Comparison of ENCODE assay signal across 8 cellular contexts in genomic region chr10:87092356-87092860, GRCh38. TPM values are rescaled to one million over a fixed set of nuclear protein-coding genes. Genes with fewer than 3 reads are reported as not detected.
A peak's percentile ranks its signal among the peaks of the same experiment; 100 is the strongest.
DNase-seq lines count a peak whose midpoint lies in the region; ATAC-seq and TF ChIP-seq lines count a peak whose summit lies in the region.

No MANE protein-coding gene starts in this region.

- H3K79me2 ChIP-seq in mesendoderm (ENCODE audit: control insufficient read depth, insufficient read depth, low read length): peaks cover 35% of the 10 kb centered on the region

- no peak overlapping the region for H3K4ac ChIP-seq in mesendoderm (ENCODE audit: low read depth, low read length)

- no peaks in the 10 kb centered on the region for H3K4me1 ChIP-seq in mesendoderm (ENCODE audit: control insufficient read depth, low read depth, low read length)

- DNase-seq in BJ (ENCODE audit: low read depth) (no peak), LHCN-M2 (ENCODE audit: low read depth) (peak; percentile 27), choroid plexus epithelial cell (ENCODE audit: low read depth) (peak; percentile 67), mesendoderm (peak; percentile 60), KG1 (lab: John Stamatoyannopoulos, UW) (no peak), NCI-H226 (no peak)
- no peak for DNase-seq in NK-92 treated with Interleukin-12 subunit alpha and Interleukin-12 subunit beta, amount 100 ng/mL, for 24 hours (lab: John Stamatoyannopoulos, UW)

- no peak overlapping the region for H3K23ac ChIP-seq in mesendoderm (ENCODE audit: low read length)

- no peak overlapping the region for H2BK5ac ChIP-seq in mesendoderm (ENCODE audit: low read length)

- H2BK15ac ChIP-seq in mesendoderm (replicated peaks; ENCODE audit: low read depth): no peak overlapping the region

- peak overlapping the region; percentile 77 for H3K56ac ChIP-seq in mesendoderm (ENCODE audit: low read length)

- TF ChIP-seq CTCF in BJ (IDR thresholded peaks at IDR 0.05; ENCODE audit: insufficient read depth, low read depth, low read length): no peak
- TF ChIP-seq CTCF in choroid plexus epithelial cell (conservative IDR thresholded peaks at IDR 0.05; ENCODE audit: low read depth, low read length): no peak

- CTCF ChIA-PET in BJ (lab: Yijun Ruan, JAX): no interaction called here

- peak overlapping the region; percentile 77 for H3K4me2 ChIP-seq in mesendoderm (ENCODE audit: low read length)

- H4K8ac ChIP-seq in mesendoderm (ENCODE audit: low read depth, low read length): no peak overlapping the region

- no peak overlapping the region for H4K5ac ChIP-seq in mesendoderm (ENCODE audit: low read length)

- ATAC-seq in HG03432 (IDR thresholded peaks at IDR 0.05; ENCODE audit: unreplicated experiment): no peak

- no peak overlapping the region for H2BK120ac ChIP-seq in mesendoderm (ENCODE audit: low read depth, low read length)

- H3K4me3 ChIP-seq in BJ (ENCODE audit: low read depth, low read length) (peak overlapping the region; percentile 57), choroid plexus epithelial cell (ENCODE audit: low read depth, low read length) (peak overlapping the region; percentile 86), mesendoderm (ENCODE audit: low read length) (peak overlapping the region; percentile 15)

- no CpG with 5 or more reads among the region's 7 CpGs for WGBS in mesendoderm (ENCODE audit: extremely low coverage, insufficient coverage, low lambda C conversion rate)

- H3K27ac ChIP-seq in mesendoderm (ENCODE audit: low read depth, low read length): no peak overlapping the region

- no peaks in the 10 kb centered on the region for H3K36me3 ChIP-seq in BJ (ENCODE audit: control insufficient read depth, insufficient read depth, low read length)
- H3K36me3 ChIP-seq in mesendoderm (ENCODE audit: control insufficient read depth, insufficient read depth, low read length): no peaks in the 10 kb centered on the region

- H3K79me1 ChIP-seq in mesendoderm (ENCODE audit: low read length): peaks cover 7% of the 10 kb centered on the region

- H3K18ac ChIP-seq in mesendoderm (ENCODE audit: low read length): no peak overlapping the region

- H3K9ac ChIP-seq in mesendoderm (ENCODE audit: low read length): peak overlapping the region; percentile 67

- no peak overlapping the region for H2AK5ac ChIP-seq in mesendoderm (ENCODE audit: low read length)

- no peaks in the 10 kb centered on the region for H3K27me3 ChIP-seq in BJ (ENCODE audit: control insufficient read depth, insufficient read depth, low read length)
- no peaks in the 10 kb centered on the region for H3K27me3 ChIP-seq in mesendoderm (ENCODE audit: insufficient read depth, low read length, poor library complexity)

- POLR2A ChIA-PET in BJ (lab: Charles Lee): no interaction called here

RNA-seq across cellular contexts. Expression of gene GLUD1, which starts 2.2 kb away (rescaled TPM):
- 78.6 and 99.5 TPM in 2 replicates for polyA plus RNA-seq in BJ (2011; rRNA removed)
- polyA minus RNA-seq in BJ (2011; rRNA and poly(A)+ RNA removed): 50.4 and 52.1 TPM in 2 replicates
- 194 and 203 TPM in 2 replicates for total RNA-seq in LHCN-M2 (2014; rRNA removed)
- 58.7 TPM for polyA plus RNA-seq in LHCN-M2 (2012)
- polyA plus RNA-seq in mesendoderm (2013, experiment 1 of 2): 61.6 TPM
- polyA plus RNA-seq in mesendoderm (2013, experiment 2 of 2): 61.5 TPM

RNA-seq across cellular contexts. Expression of gene SHLD2, which starts 2.6 kb away (rescaled TPM):
- polyA plus RNA-seq in BJ (2011; rRNA removed): 7.7 and 15.9 TPM in 2 replicates
- 7.3 and 7.7 TPM in 2 replicates for polyA minus RNA-seq in BJ (2011; rRNA and poly(A)+ RNA removed)
- 30.0 and 32.4 TPM in 2 replicates for total RNA-seq in LHCN-M2 (2014; rRNA removed)
- polyA plus RNA-seq in LHCN-M2 (2012): 8.1 TPM
- 32.1 TPM for polyA plus RNA-seq in mesendoderm (2013, experiment 1 of 2)
- 31.4 TPM for polyA plus RNA-seq in mesendoderm (2013, experiment 2 of 2)

Comparison
In these comparisons a context has a peak if more than half of its experiments do, and no peak if none do; other contexts are left out.
1. DNase-seq: peak in LHCN-M2 (single experiment), choroid plexus epithelial cell (single experiment) and mesendoderm (single experiment); none in BJ (single experiment), KG1 (single experiment), NK-92 treated with Interleukin-12 subunit alpha and Interleukin-12 subunit beta, amount 100 ng/mL, for 24 hours (single experiment) and NCI-H226 (single experiment).
2. H3K4me3 ChIP-seq: peak in every context shown above with its lines; median percentile 86 in choroid plexus epithelial cell; 57 in BJ; 15 in mesendoderm.